ENCODE assay signal across 14 cellular contexts in the genomic region with DNA sequence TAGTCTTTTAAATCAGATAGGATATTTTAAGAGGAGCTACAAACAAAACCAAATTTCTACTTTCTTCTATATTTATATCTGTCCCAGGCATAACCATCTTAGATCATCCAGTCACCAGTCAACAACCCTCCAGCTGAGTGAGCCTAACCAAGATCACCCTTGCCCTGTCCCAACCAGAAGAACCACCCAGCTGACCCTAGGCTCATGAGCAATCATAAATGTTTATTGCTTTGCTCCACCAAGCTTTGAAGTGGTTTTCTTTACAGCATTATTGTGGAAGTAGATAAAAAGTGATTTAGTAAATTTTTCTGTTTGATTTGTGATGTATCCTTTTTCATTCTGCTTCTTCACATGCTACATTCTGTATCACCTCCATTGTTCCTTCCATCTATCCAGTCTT.
DNase-seq lines count a peak whose midpoint lies in the region; ATAC-seq and TF ChIP-seq lines count a peak whose summit lies in the region.
"Had no signal": no experiment of that assay in that cellular context is flagged by ENCODE, and none has a peak within 500 bp of the region (broad histone marks: within the 10 kb centered on the region; RNA-seq: fewer than 3 reads in every experiment).

No MANE protein-coding gene starts in this region.

- DNase-seq in HCEC 1CT: peak; percentile 32
- DNase-seq in OCI-M1 (lab: John Stamatoyannopoulos, UW): peak; percentile 23
- no peak for DNase-seq in fibroblast of lung (ENCODE audit: low read depth in 2 of 2)
- no peak for DNase-seq in SK-N-SH
- DNase-seq: Calu3; CD8-positive, alpha-beta T cell; DMS79 treated with DMSO at 0.1 percent for 48 hours; GOT3; H7; IMR-90 had no signal

- peak overlapping the region; percentile 25 for H3K4me2 ChIP-seq in fibroblast of lung (ENCODE audit: extremely low read depth, insufficient read depth, low read length)
- no peak overlapping the region for H3K4me2 ChIP-seq in SK-N-SH
- H3K4me2 ChIP-seq: BLaER1 treated with 17β-estradiol and CSF1 and Interleukin-3, amounts not matched to agents 10 nM and 100 nM had no signal

- H3K9me3 ChIP-seq in fibroblast of lung (ENCODE audit: control insufficient read depth, insufficient read depth, low read depth, low read length) (no peaks in the 10 kb centered on the region), SK-N-SH (no peaks in the 10 kb centered on the region)
- H3K9me3 ChIP-seq: BLaER1 treated with 17β-estradiol and CSF1 and Interleukin-3, amounts not matched to agents 10 nM and 100 nM had no signal

- H3K27ac ChIP-seq in fibroblast of lung (ENCODE audit: insufficient read depth, low read length) (no peak overlapping the region), SK-N-SH (ENCODE audit: low read depth in 2 of 2, low read length in 1 of 2) (no peak overlapping the region)
- H3K27ac ChIP-seq: BLaER1 treated with 17β-estradiol and CSF1 and Interleukin-3, amounts not matched to agents 10 nM and 100 nM had no signal

- H3K9ac ChIP-seq in fibroblast of lung (ENCODE audit: insufficient read depth, low read length) (no peak overlapping the region), SK-N-SH (no peak overlapping the region)
- H3K9ac ChIP-seq: BLaER1 treated with 17β-estradiol and CSF1 and Interleukin-3, amounts not matched to agents 10 nM and 100 nM had no signal

- ATAC-seq in GM18517 (IDR thresholded peaks at IDR 0.05; ENCODE audit: unreplicated experiment) (no peak), HG02973 (IDR thresholded peaks at IDR 0.05; ENCODE audit: unreplicated experiment) (no peak)
- ATAC-seq: CD8-positive, alpha-beta T cell; K562 had no signal

- no peaks in the 10 kb centered on the region for H3K79me2 ChIP-seq in fibroblast of lung (ENCODE audit: control insufficient read depth, insufficient read depth, low read length)
- H3K79me2 ChIP-seq in SK-N-SH (ENCODE audit: insufficient read depth): no peaks in the 10 kb centered on the region

- H3K27me3 ChIP-seq in fibroblast of lung (ENCODE audit: control insufficient read depth, insufficient read depth, low read length) (no peaks in the 10 kb centered on the region), SK-N-SH (ENCODE audit: insufficient read depth) (no peaks in the 10 kb centered on the region)
- H3K27me3 ChIP-seq: BLaER1 treated with 17β-estradiol and CSF1 and Interleukin-3, amounts not matched to agents 10 nM and 100 nM had no signal

- POLR2A ChIA-PET in SK-N-SH (lab: Yijun Ruan, JAX): no interaction called here

- H3K4me1 ChIP-seq in fibroblast of lung (ENCODE audit: control insufficient read depth, extremely low read depth, insufficient read depth, low read length) (peaks cover 3% of the 10 kb centered on the region), SK-N-SH (ENCODE audit: control insufficient read depth in 1 of 2, insufficient read depth in 2 of 2, low read depth in 1 of 2, low read length in 1 of 2) (peaks cover 0 to 12% of the 10 kb centered on the region in 2 experiments; a peak in 3 of 4 replicates)

- H4K20me1 ChIP-seq in fibroblast of lung (ENCODE audit: control insufficient read depth, extremely low read depth, insufficient read depth, low read length): no peaks in the 10 kb centered on the region
- H4K20me1 ChIP-seq in SK-N-SH (ENCODE audit: insufficient read depth): no peaks in the 10 kb centered on the region
- H4K20me1 ChIP-seq: BLaER1 treated with 17β-estradiol and CSF1 and Interleukin-3, amounts not matched to agents 10 nM and 100 nM had no signal

- TF ChIP-seq CTCF in fibroblast of lung (conservative IDR thresholded peaks at IDR 0.05 in 1 of 2, IDR thresholded peaks at IDR 0.05 in 1 of 2; ENCODE audit: low read depth in 1 of 2, low read length in 2 of 2) (no peak), SK-N-SH (IDR thresholded peaks at IDR 0.05) (no peak)

- no peaks in the 10 kb centered on the region for H3K9me2 ChIP-seq in SK-N-SH

- no peak overlapping the region for H3K4me3 ChIP-seq in fibroblast of lung (replicated peaks in 1 of 4; ENCODE audit: control extremely low read depth in 1 of 4, insufficient read depth in 1 of 4, low read depth in 3 of 4, low read length in 4 of 4)
- H3K4me3 ChIP-seq in SK-N-SH (ENCODE audit: low read depth in 2 of 2, low read length in 1 of 2): no peak overlapping the region
- H3K4me3 ChIP-seq: BLaER1 treated with 17β-estradiol and CSF1 and Interleukin-3, amounts not matched to agents 10 nM and 100 nM; K562 had no signal

- H2AFZ ChIP-seq in fibroblast of lung (ENCODE audit: low read length) (no peak overlapping the region), SK-N-SH (ENCODE audit: low read depth) (no peak overlapping the region)

- no peak for TF ChIP-seq EP300 in SK-N-SH (IDR thresholded peaks at IDR 0.05; ENCODE audit: borderline replicate concordance in 1 of 2, low read depth in 1 of 2, low read length in 1 of 2)

- peaks cover 11% of the 10 kb centered on the region for H3F3A ChIP-seq in SK-N-SH (replicated peaks; ENCODE audit: insufficient read depth)

- CTCF ChIA-PET in SK-N-SH (lab: Yijun Ruan, JAX): no interaction called here

- no peak for TF ChIP-seq RAD21 in SK-N-SH (IDR thresholded peaks at IDR 0.05; ENCODE audit: low read length)

- H3K36me3 ChIP-seq in fibroblast of lung (ENCODE audit: control insufficient read depth, insufficient read depth, low read length) (no peaks in the 10 kb centered on the region), SK-N-SH (replicated peaks in 1 of 2; ENCODE audit: control insufficient read depth in 1 of 2, insufficient read depth in 2 of 2, low read length in 1 of 2) (no peaks in the 10 kb centered on the region)
- H3K36me3 ChIP-seq: BLaER1 treated with 17β-estradiol and CSF1 and Interleukin-3, amounts not matched to agents 10 nM and 100 nM had no signal

TF ChIP-seq in SK-N-SH, 30 proteins besides CTCF, POLR2A, EP300 and RAD21:
- TF ChIP-seq RCOR1 (IDR thresholded peaks at IDR 0.05; ENCODE audit: low read length) (no peak), GABPA (IDR thresholded peaks at IDR 0.05; ENCODE audit: low read depth) (no peak), SIN3A (IDR thresholded peaks at IDR 0.05; ENCODE audit: borderline replicate concordance, low read depth, low read length) (no peak), RXRA (IDR thresholded peaks at IDR 0.05; ENCODE audit: borderline replicate concordance, low read depth) (no peak), EZH2phosphoT487 (IDR thresholded peaks at IDR 0.05; ENCODE audit: borderline replicate concordance, low read depth) (no peak), JUND (IDR thresholded peaks at IDR 0.05) (no peak), MXI1 (IDR thresholded peaks at IDR 0.05; ENCODE audit: low read depth, low read length) (no peak), FOXJ3 (CRISPR knock-in tag; IDR thresholded peaks at IDR 0.05) (no peak), SMC3 (IDR thresholded peaks at IDR 0.05; ENCODE audit: low read depth, low read length) (no peak), IRF3 (IDR thresholded peaks at IDR 0.05; ENCODE audit: low read depth, low read length) (no peak), POLR2AphosphoS5 (IDR thresholded peaks at IDR 0.05; ENCODE audit: low read depth, low read length) (no peak), TEAD4 (IDR thresholded peaks at IDR 0.05; ENCODE audit: borderline replicate concordance, insufficient read depth) (no peak), MEF2A (IDR thresholded peaks at IDR 0.05; ENCODE audit: borderline replicate concordance, low read depth) (no peak)
TF ChIP-seq in SK-N-SH: peak in this region for 0.

Comparison
In these comparisons a context has a peak if more than half of its experiments do, and no peak if none do; other contexts are left out.
1. DNase-seq: peak in HCEC 1CT (single experiment) and OCI-M1 (single experiment); none in fibroblast of lung (0 of 2) and SK-N-SH (single experiment).